ENCODE assay signal across 1 cellular context in genomic region chr6:167667204-167668018, GRCh38.
TF ChIP-seq lines count a peak whose summit lies in the region.

No MANE protein-coding gene starts in this region.

TF ChIP-seq in HepG2, 621 proteins besides CTCF, POLR2A, EP300 and RAD21 (continued from another document):
- no peak for TF ChIP-seq PAXIP1 (CRISPR knock-in tag; conservative IDR thresholded peaks at IDR 0.05)
- TF ChIP-seq ZC3H4 (CRISPR knock-in tag; IDR thresholded peaks at IDR 0.05; ENCODE audit: borderline replicate concordance): no peak
- no peak for TF ChIP-seq GLI4 (CRISPR knock-in tag; IDR thresholded peaks at IDR 0.05; ENCODE audit: borderline replicate concordance)
- TF ChIP-seq E2F2 (CRISPR knock-in tag; IDR thresholded peaks at IDR 0.05; ENCODE audit: borderline replicate concordance): 0 out of 2 replicates have a peak, but pooled peaks have one; percentile 3
- no peak for TF ChIP-seq TSC22D2 (CRISPR knock-in tag; IDR thresholded peaks at IDR 0.05; ENCODE audit: borderline replicate concordance)
- TF ChIP-seq TFAP4 (IDR thresholded peaks at IDR 0.05; ENCODE audit: borderline replicate concordance, low read depth): no peak
- 0 out of 2 replicates have a peak, but pooled peaks have one; percentile 70 for TF ChIP-seq ZNF674 (CRISPR knock-in tag; IDR thresholded peaks at IDR 0.05; ENCODE audit: low read depth)
- 0 out of 2 replicates have a peak, but pooled peaks have one; percentile 26 for TF ChIP-seq ZNF605 (CRISPR knock-in tag; IDR thresholded peaks at IDR 0.05)
- no peak for TF ChIP-seq NFAT5 (CRISPR knock-in tag; IDR thresholded peaks at IDR 0.05)
- 0 out of 2 replicates have a peak, but pooled peaks have one; percentile 6 for TF ChIP-seq REPIN1 (CRISPR knock-in tag; IDR thresholded peaks at IDR 0.05; ENCODE audit: borderline replicate concordance, low read depth)
- TF ChIP-seq DNMT1 (CRISPR knock-in tag; IDR thresholded peaks at IDR 0.05): peak; percentile 29; the same call in 1 of the 2 replicates
- TF ChIP-seq ZNF569 (CRISPR knock-in tag; IDR thresholded peaks at IDR 0.05; ENCODE audit: borderline replicate concordance): 0 out of 2 replicates have a peak, but pooled peaks have one; percentile 38
- 0 out of 2 replicates have a peak, but pooled peaks have one; percentile 18 for TF ChIP-seq PAX8 (CRISPR knock-in tag; IDR thresholded peaks at IDR 0.05; ENCODE audit: borderline replicate concordance)
- no peak for TF ChIP-seq ZNF350 (CRISPR knock-in tag; IDR thresholded peaks at IDR 0.05; ENCODE audit: borderline replicate concordance, low read depth)
- TF ChIP-seq ATRX (CRISPR knock-in tag; IDR thresholded peaks at IDR 0.05; ENCODE audit: borderline replicate concordance): no peak
- TF ChIP-seq ZC3H13 (CRISPR knock-in tag; IDR thresholded peaks at IDR 0.05): 0 out of 2 replicates have a peak, but pooled peaks have one; percentile 3
- TF ChIP-seq ZNF768 (CRISPR knock-in tag; IDR thresholded peaks at IDR 0.05): peak; percentile 47; the same call in 1 of the 2 replicates
- TF ChIP-seq RBM39 (IDR thresholded peaks at IDR 0.05; ENCODE audit: low read depth, low read length, poor library complexity, severe bottlenecking): peak; percentile 23
- TF ChIP-seq SALL2 (CRISPR knock-in tag; IDR thresholded peaks at IDR 0.05): no peak
- TF ChIP-seq MAFG (CRISPR knock-in tag; IDR thresholded peaks at IDR 0.05): 0 out of 2 replicates have a peak, but pooled peaks have one; percentile 11
- TF ChIP-seq NR0B2 (CRISPR knock-in tag; IDR thresholded peaks at IDR 0.05): peak; percentile 15; the same call in 1 of the 2 replicates
- no peak for TF ChIP-seq ZSCAN9 (CRISPR knock-in tag; IDR thresholded peaks at IDR 0.05; ENCODE audit: borderline replicate concordance)
- TF ChIP-seq ZNF263 (CRISPR knock-in tag; IDR thresholded peaks at IDR 0.05): peak; percentile 93
- 0 out of 2 replicates have a peak, but pooled peaks have one; percentile 29 for TF ChIP-seq SP2 (CRISPR knock-in tag; IDR thresholded peaks at IDR 0.05)
- TF ChIP-seq KLF13 (CRISPR knock-in tag; IDR thresholded peaks at IDR 0.05): no peak
- 0 out of 2 replicates have a peak, but pooled peaks have one; percentile 1 for TF ChIP-seq ZFP36L1 (CRISPR knock-in tag; IDR thresholded peaks at IDR 0.05)
- no peak for TF ChIP-seq ZNF34 (CRISPR knock-in tag; IDR thresholded peaks at IDR 0.05; ENCODE audit: borderline replicate concordance)
- TF ChIP-seq TP53 (CRISPR knock-in tag; conservative IDR thresholded peaks at IDR 0.05): no peak
- peak; percentile 88 for TF ChIP-seq ZBTB38 (CRISPR knock-in tag; IDR thresholded peaks at IDR 0.05)
- no peak for TF ChIP-seq ZNF496 (CRISPR knock-in tag; IDR thresholded peaks at IDR 0.05; ENCODE audit: insufficient replicate concordance)
- no peak for TF ChIP-seq THAP11 (CRISPR knock-in tag; IDR thresholded peaks at IDR 0.05)
- no peak for TF ChIP-seq ARID3A (IDR thresholded peaks at IDR 0.05; ENCODE audit: low read depth, low read length)
- 0 out of 2 replicates have a peak, but pooled peaks have one; percentile 11 for TF ChIP-seq ATF5 (CRISPR knock-in tag; IDR thresholded peaks at IDR 0.05; ENCODE audit: low read depth)
- TF ChIP-seq CHD2 (IDR thresholded peaks at IDR 0.05; ENCODE audit: low read depth, low read length): no peak
- no peak for TF ChIP-seq ZNF543 (CRISPR knock-in tag; IDR thresholded peaks at IDR 0.05)
